Comparison of ENCODE assay signal across 9 cellular contexts in genomic region chr2:19667085-19667484, GRCh38.
DNase-seq lines count a peak whose midpoint lies in the region; ATAC-seq, FAIRE-seq and TF ChIP-seq lines count a peak whose summit lies in the region.
"Had no signal": no experiment of that assay in that cellular context is flagged by ENCODE, and none has a peak within 500 bp of the region (broad histone marks: within the 10 kb centered on the region; RNA-seq: fewer than 3 reads in every experiment).

No MANE protein-coding gene starts in this region.

- no peak overlapping the region for H3K4me2 ChIP-seq in astrocyte (ENCODE audit: low read length)

- H4K20me1 ChIP-seq in astrocyte (ENCODE audit: insufficient read depth, low read length), result no peaks in the 10 kb centered on the region

- H3K36me3 ChIP-seq in astrocyte (ENCODE audit: insufficient read depth, low read length) (no peaks in the 10 kb centered on the region), gastrocnemius medialis (no peaks in the 10 kb centered on the region)

- no peaks in the 10 kb centered on the region for H3K9me3 ChIP-seq in astrocyte (ENCODE audit: insufficient read depth, low read depth, low read length)
- H3K9me3 ChIP-seq in gastrocnemius medialis, result no peaks in the 10 kb centered on the region

- H3K27ac ChIP-seq in astrocyte (ENCODE audit: low read depth, low read length) (no peak overlapping the region), gastrocnemius medialis (no peak overlapping the region)

- peak; percentile 30 for DNase-seq in AG20443 (ENCODE audit: low spot score)
- DNase-seq in LNCaP clone FGC (ENCODE audit: low read depth), result no peak
- DNase-seq in astrocyte (ENCODE audit: low read depth), result peak; percentile 41
- DNase-seq in left kidney (ENCODE audit: low read depth, low spot score), result peak; percentile 60
- DNase-seq in gastrocnemius medialis, result no peak
- DNase-seq in activated naive CD8-positive, alpha-beta T cell treated with anti-CD3 and anti-CD28 coated beads, Interleukin-2, amount 50 U/mL, for 24 hours, result no peak
- no peak for DNase-seq in NCI-H524 treated with DMSO at 0.1 percent for 48 hours (lab: John Stamatoyannopoulos, UW)

- TF ChIP-seq CTCF in LNCaP clone FGC (IDR thresholded peaks at IDR 0.05; ENCODE audit: control insufficient read depth, extremely low read depth, insufficient read depth), result peak; percentile 37
- peak; percentile 18 for TF ChIP-seq CTCF in astrocyte (IDR thresholded peaks at IDR 0.05; ENCODE audit: insufficient read depth, low read depth, low read length)
- TF ChIP-seq CTCF in gastrocnemius medialis (IDR thresholded peaks at IDR 0.05 in 4 of 5, conservative IDR thresholded peaks at IDR 0.05 in 1 of 5), result no peak

- no peak overlapping the region for H3K27ac Mint-ChIP-seq in astrocyte (ENCODE audit: unreplicated experiment)
- no peak overlapping the region for H3K27ac Mint-ChIP-seq in activated naive CD8-positive, alpha-beta T cell treated with anti-CD3 and anti-CD28 coated beads, Interleukin-2, amount 50 U/mL, for 24 hours
- H3K27ac Mint-ChIP-seq: activated T-helper 17 cell treated with anti-CD3 and anti-CD28 coated beads, Interleukin-2, amount 50 U/mL, for 72 hours had no signal

- H3K4me1 ChIP-seq in astrocyte (ENCODE audit: insufficient read depth, low read length) (no peaks in the 10 kb centered on the region), gastrocnemius medialis (peaks cover 0 to 4% of the 10 kb centered on the region in 2 donors)

- H3K4me3 ChIP-seq in LNCaP clone FGC (ENCODE audit: low read depth, low read length) (no peak overlapping the region), astrocyte (ENCODE audit: insufficient read depth, low read depth, low read length) (no peak overlapping the region), gastrocnemius medialis (no peak overlapping the region)

- ATAC-seq in gastrocnemius medialis (no peak), GM18505 (IDR thresholded peaks at IDR 0.05; ENCODE audit: unreplicated experiment) (no peak)
- no peak for ATAC-seq in activated naive CD8-positive, alpha-beta T cell treated with anti-CD3 and anti-CD28 coated beads, Interleukin-2, amount 50 U/mL, for 24 hours
- ATAC-seq: activated T-helper 17 cell treated with anti-CD3 and anti-CD28 coated beads, Interleukin-2, amount 50 U/mL, for 72 hours had no signal

- in situ Hi-C loops in gastrocnemius medialis (cut with MboI; ENCODE audit: low sequenced_read_pairs in 4 of 4), result no loop called here

- H3K79me2 ChIP-seq in astrocyte (ENCODE audit: insufficient read depth, low read length), result no peaks in the 10 kb centered on the region

- H3K27me3 ChIP-seq in astrocyte (ENCODE audit: insufficient read depth, low read length), result no peaks in the 10 kb centered on the region
- H3K27me3 ChIP-seq in gastrocnemius medialis, result no peaks in the 10 kb centered on the region

- peaks cover 4% of the 10 kb centered on the region for H3K4me1 Mint-ChIP-seq in astrocyte (ENCODE audit: low read depth, unreplicated experiment)
- no peaks in the 10 kb centered on the region for H3K4me1 Mint-ChIP-seq in activated naive CD8-positive, alpha-beta T cell treated with anti-CD3 and anti-CD28 coated beads, Interleukin-2, amount 50 U/mL, for 24 hours
- H3K4me1 Mint-ChIP-seq: activated T-helper 17 cell treated with anti-CD3 and anti-CD28 coated beads, Interleukin-2, amount 50 U/mL, for 72 hours had no signal

- H3K9me3 Mint-ChIP-seq in astrocyte (ENCODE audit: unreplicated experiment), result no peaks in the 10 kb centered on the region
- no peaks in the 10 kb centered on the region for H3K9me3 Mint-ChIP-seq in activated naive CD8-positive, alpha-beta T cell treated with anti-CD3 and anti-CD28 coated beads, Interleukin-2, amount 50 U/mL, for 24 hours
- H3K9me3 Mint-ChIP-seq: activated T-helper 17 cell treated with anti-CD3 and anti-CD28 coated beads, Interleukin-2, amount 50 U/mL, for 72 hours had no signal

- H3K36me3 Mint-ChIP-seq in astrocyte (ENCODE audit: low read depth, unreplicated experiment), result no peaks in the 10 kb centered on the region
- no peaks in the 10 kb centered on the region for H3K36me3 Mint-ChIP-seq in activated naive CD8-positive, alpha-beta T cell treated with anti-CD3 and anti-CD28 coated beads, Interleukin-2, amount 50 U/mL, for 24 hours (ENCODE audit: low read depth)

- H3K9ac ChIP-seq in astrocyte (ENCODE audit: low read length), result no peak overlapping the region

- H3K4me3 Mint-ChIP-seq in astrocyte (ENCODE audit: unreplicated experiment), result no peak overlapping the region
- no peak overlapping the region for H3K4me3 Mint-ChIP-seq in activated naive CD8-positive, alpha-beta T cell treated with anti-CD3 and anti-CD28 coated beads, Interleukin-2, amount 50 U/mL, for 24 hours
- H3K4me3 Mint-ChIP-seq: activated T-helper 17 cell treated with anti-CD3 and anti-CD28 coated beads, Interleukin-2, amount 50 U/mL, for 72 hours had no signal

- peaks cover 7% of the 10 kb centered on the region for H3K27me3 Mint-ChIP-seq in astrocyte (ENCODE audit: low read depth, unreplicated experiment)
- H3K27me3 Mint-ChIP-seq in activated naive CD8-positive, alpha-beta T cell treated with anti-CD3 and anti-CD28 coated beads, Interleukin-2, amount 50 U/mL, for 24 hours, result peaks cover 6% of the 10 kb centered on the region

- intact Hi-C loops in gastrocnemius medialis (cut with DNase I; ENCODE audit: low total_unique reads), result no loop called here

- TF ChIP-seq POLR2A in gastrocnemius medialis (IDR thresholded peaks at IDR 0.05) (no peak), GM18505 (IDR thresholded peaks at IDR 0.05; ENCODE audit: borderline replicate concordance, extremely low read depth, insufficient read depth, insufficient read length) (no peak)

- no peak for FAIRE-seq in astrocyte (lab: Jason Lieb, UNC)

- H2AFZ ChIP-seq in astrocyte (ENCODE audit: low read depth, low read length), result no peak overlapping the region

Comparison
In these comparisons a context has a peak if more than half of its experiments do, and no peak if none do; other contexts are left out.
1. DNase-seq: peak in AG20443 (single experiment), astrocyte (single experiment) and left kidney (single experiment); none in LNCaP clone FGC (single experiment), gastrocnemius medialis (0 of 2), activated naive CD8-positive, alpha-beta T cell treated with anti-CD3 and anti-CD28 coated beads, Interleukin-2, amount 50 U/mL, for 24 hours (single experiment) and NCI-H524 treated with DMSO at 0.1 percent for 48 hours (single experiment).
2. CTCF ChIP-seq: peak in LNCaP clone FGC (single experiment) and astrocyte (single experiment); none in gastrocnemius medialis (0 of 5).